ENCODE assay signal across 8 cellular contexts in the genomic region with DNA sequence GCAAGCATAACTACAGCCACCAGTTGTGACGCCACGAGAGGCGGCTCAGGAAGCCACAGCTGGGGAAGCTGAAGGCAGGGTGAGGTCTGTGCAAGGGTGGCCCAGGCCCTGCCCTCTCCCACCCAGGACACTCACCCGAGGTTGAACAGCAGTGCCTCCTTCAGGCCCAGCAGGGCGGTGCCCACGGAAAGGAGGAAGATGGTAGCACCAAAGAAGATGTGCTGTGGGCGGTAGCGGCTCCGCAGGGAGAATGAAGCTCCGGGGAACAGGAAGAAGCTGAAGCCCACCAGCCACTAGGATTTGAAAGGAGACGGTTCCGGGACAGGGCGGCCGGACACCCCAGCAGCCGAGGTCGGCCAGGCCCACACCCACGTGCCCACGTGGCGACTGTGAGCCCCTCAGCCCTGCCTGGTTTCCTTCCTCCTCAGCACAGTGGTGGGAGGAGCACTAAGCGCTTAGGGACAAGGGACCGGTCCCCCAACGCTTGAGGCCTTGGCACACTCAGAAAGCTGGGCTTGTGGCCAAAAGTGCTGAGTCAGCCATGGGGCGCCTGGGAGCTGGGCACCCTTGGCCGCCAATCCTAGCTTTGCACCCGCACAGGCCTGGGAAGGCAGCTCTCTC. TPM values are rescaled to one million over a fixed set of nuclear protein-coding genes. Genes with fewer than 3 reads are reported as not detected.
DNase-seq lines count a peak whose midpoint lies in the region; ATAC-seq and TF ChIP-seq lines count a peak whose summit lies in the region.

No MANE protein-coding gene starts in this region.

- no peaks in the 10 kb centered on the region for H3K27me3 ChIP-seq in RWPE2 (ENCODE audit: insufficient read depth, poor library complexity, severe bottlenecking)
- no peaks in the 10 kb centered on the region for H3K27me3 ChIP-seq in mesenchymal stem cell (ENCODE audit: control insufficient read depth in 1 of 2, insufficient read depth in 1 of 2, low read length in 2 of 2)

- H3K14ac ChIP-seq in mesenchymal stem cell (ENCODE audit: low read length in 2 of 2), result no peak overlapping the region

- H3K23ac ChIP-seq in mesenchymal stem cell (ENCODE audit: low read length in 2 of 2), result no peak overlapping the region

- H3K9me3 ChIP-seq in RWPE2 (ENCODE audit: severe bottlenecking) (no peaks in the 10 kb centered on the region), mesenchymal stem cell (ENCODE audit: control insufficient read depth, low read length) (no peaks in the 10 kb centered on the region)

- peaks cover 31% of the 10 kb centered on the region for H3K4me1 ChIP-seq in RWPE2 (ENCODE audit: insufficient read depth, poor library complexity, severe bottlenecking)
- H3K4me1 ChIP-seq in mesenchymal stem cell (ENCODE audit: control insufficient read depth, insufficient read depth, low read depth, low read length), result peaks cover 33% of the 10 kb centered on the region

- H3K79me1 ChIP-seq in mesenchymal stem cell (replicated peaks; ENCODE audit: low read length, poor library complexity, severe bottlenecking), result peaks cover 15% of the 10 kb centered on the region

- no peak overlapping the region for H2AFZ ChIP-seq in mesenchymal stem cell (ENCODE audit: low read depth, low read length)

- no peak overlapping the region for H3K4ac ChIP-seq in mesenchymal stem cell (ENCODE audit: low read depth in 1 of 2, low read length in 2 of 2)

- H3K36me3 ChIP-seq in RWPE2 (ENCODE audit: low read depth) (peaks cover 47% of the 10 kb centered on the region), mesenchymal stem cell (ENCODE audit: control insufficient read depth in 1 of 2, insufficient read depth in 2 of 2, low read depth in 1 of 2, low read length in 2 of 2) (peaks cover 27 to 30% of the 10 kb centered on the region in 2 experiments)

- H2AK5ac ChIP-seq in mesenchymal stem cell (ENCODE audit: low read length, severe bottlenecking), result peak overlapping the region; percentile 33

- H2BK5ac ChIP-seq in mesenchymal stem cell (ENCODE audit: low read depth, low read length, poor library complexity, severe bottlenecking), result no peak overlapping the region

- H3K27ac ChIP-seq in RWPE2 (ENCODE audit: poor library complexity, severe bottlenecking) (peak overlapping the region; percentile 74), coronary artery (peak overlapping the region in 1 of 2 donors; percentile 72), mesenchymal stem cell (ENCODE audit: low read length, poor library complexity, severe bottlenecking) (no peak overlapping the region)

- peak overlapping the region; percentile 37 for H4K91ac ChIP-seq in mesenchymal stem cell (ENCODE audit: low read length)

- H2BK15ac ChIP-seq in mesenchymal stem cell (ENCODE audit: low read depth, poor library complexity, severe bottlenecking), result peak overlapping the region; percentile 45

- DNase-seq in NCI-H2227 (lab: John Stamatoyannopoulos, UW; ENCODE audit: unreplicated experiment) (peak; percentile 23), NCI-H2227 treated with DMSO at 0.1 percent for 48 hours (lab: John Stamatoyannopoulos, UW) (no peak), RWPE2 (ENCODE audit: low spot score) (peak; percentile 87), coronary artery (ENCODE audit: low spot score) (no peak), mesenchymal stem cell (no peak), omental fat pad (ENCODE audit: low spot score) (no peak)

- H2BK12ac ChIP-seq in mesenchymal stem cell (ENCODE audit: low read length in 2 of 2), result peak overlapping the region; percentile 59

- no peak overlapping the region for H3K4me2 ChIP-seq in mesenchymal stem cell (ENCODE audit: low read length, poor library complexity, severe bottlenecking)

- no peak overlapping the region for H3K4me3 ChIP-seq in RWPE2 (ENCODE audit: severe bottlenecking)
- peak overlapping the region; percentile 16 for H3K4me3 ChIP-seq in coronary artery
- peak overlapping the region in 1 of 2 experiments; percentile 67 for H3K4me3 ChIP-seq in mesenchymal stem cell (ENCODE audit: insufficient read depth in 1 of 2, low read depth in 1 of 2, low read length in 2 of 2)

- TF ChIP-seq CTCF in RWPE2 (IDR thresholded peaks at IDR 0.05; ENCODE audit: poor library complexity, severe bottlenecking), result no peak
- TF ChIP-seq CTCF in coronary artery (IDR thresholded peaks at IDR 0.05), result no peak
- no peak for TF ChIP-seq CTCF in omental fat pad (IDR thresholded peaks at IDR 0.05)

- H2BK120ac ChIP-seq in mesenchymal stem cell (ENCODE audit: low read depth, low read length), result no peak overlapping the region

- H4K8ac ChIP-seq in mesenchymal stem cell (ENCODE audit: low read length), result no peak overlapping the region

- ATAC-seq in RWPE2 (ENCODE audit: low read depth) (peak; percentile 47), GM19455 (IDR thresholded peaks at IDR 0.05; ENCODE audit: unreplicated experiment) (no peak), omental fat pad (ENCODE audit: low FRiP score) (no peak), HG03460 (IDR thresholded peaks at IDR 0.05; ENCODE audit: unreplicated experiment) (no peak)

- no peak overlapping the region for H3K18ac ChIP-seq in mesenchymal stem cell (ENCODE audit: low read depth in 1 of 2, low read length in 2 of 2)

- peak overlapping the region; percentile 84 for H3K9ac ChIP-seq in mesenchymal stem cell (ENCODE audit: low read length)

- WGBS in mesenchymal stem cell, result 96% methylated on average over 25 of the region's 25 CpGs

RNA-seq across cellular contexts. Expression of a gene that starts 11.0 kb away (rescaled TPM):
- 14.4 TPM for polyA plus RNA-seq in mesenchymal stem cell (2013, experiment 1 of 2)
- polyA plus RNA-seq in mesenchymal stem cell (2013, experiment 2 of 2), result 15.1 TPM
- total RNA-seq in omental fat pad, result 10 to 100 TPM; 19.9 to 22.3 (median 20.5) TPM

RNA-seq across cellular contexts. Expression of a gene that starts 41.8 kb away (rescaled TPM):
- 1.8 TPM for polyA plus RNA-seq in mesenchymal stem cell (2013, experiment 1 of 2)
- 1.8 TPM for polyA plus RNA-seq in mesenchymal stem cell (2013, experiment 2 of 2)
- total RNA-seq in omental fat pad, result 10 to 100 TPM in 2 of 4 donors, 1 to 10 TPM in 2; 4.2 to 20.2 (median 12.0) TPM

Comparison
In these comparisons a context has a peak if more than half of its experiments do, and no peak if none do; other contexts are left out.
1. DNase-seq: peak in NCI-H2227 (single experiment) and RWPE2 (single experiment); none in NCI-H2227 treated with DMSO at 0.1 percent for 48 hours (single experiment), coronary artery (single experiment), mesenchymal stem cell (single experiment) and omental fat pad (single experiment).